ENCODE assay signal across 8 cellular contexts in genomic region chr13:41061075-41061913, GRCh38. TPM values are rescaled to one million over a fixed set of nuclear protein-coding genes. Genes with fewer than 3 reads are reported as not detected.
DNase-seq lines count a peak whose midpoint lies in the region; ATAC-seq and TF ChIP-seq lines count a peak whose summit lies in the region.

WBP4 (plus strand) TSS chr13:41061509; CDS start chr13:41061674, 165 bp downstream.

- peaks cover 0 to 4% (median 1%) of the 10 kb centered on the region in 4 donors for H3K36me3 ChIP-seq in liver (ENCODE audit: control insufficient read depth in 4 of 4, insufficient read depth in 3 of 4, low read depth in 1 of 4, low read length in 3 of 4)

- H3K4me1 Mint-ChIP-seq in CD14-positive monocyte: peaks cover 35% of the 10 kb centered on the region
- H3K4me1 Mint-ChIP-seq in dendritic cell treated with granulocyte-macrophage colony-stimulating factor and Interleukin-4, amounts not matched to agents 40 ng/mL and 50 ng/mL, for 4 days (ENCODE audit: low read depth): peaks cover 40% of the 10 kb centered on the region

- peaks cover 0 to 2% (median 0%) of the 10 kb centered on the region in 7 donors for H3K9me3 Mint-ChIP-seq in CD14-positive monocyte
- no peaks in the 10 kb centered on the region for H3K9me3 Mint-ChIP-seq in dendritic cell treated with granulocyte-macrophage colony-stimulating factor and Interleukin-4, amounts not matched to agents 40 ng/mL and 50 ng/mL, for 4 days

- peaks cover 5 to 48% (median 35%) of the 10 kb centered on the region in 4 donors for H3K4me1 ChIP-seq in liver (ENCODE audit: control insufficient read depth in 4 of 4, insufficient read depth in 4 of 4, low read length in 3 of 4)

- no peaks in the 10 kb centered on the region for H3K27me3 ChIP-seq in liver (ENCODE audit: control insufficient read depth in 4 of 4, insufficient read depth in 4 of 4, low read length in 3 of 4)

- no peaks in the 10 kb centered on the region for H3K9me3 ChIP-seq in liver (ENCODE audit: control insufficient read depth in 4 of 4, low read length in 3 of 4)

- H3K27ac ChIP-seq in liver (ENCODE audit: low read depth in 1 of 2, low read length in 2 of 2): peak within 1 kb of the TSS; percentile 86 to 99

- peak within 1 kb of the TSS; percentile 98 to 100 for H3K4me3 Mint-ChIP-seq in CD14-positive monocyte
- peak within 1 kb of the TSS; percentile 99 for H3K4me3 Mint-ChIP-seq in dendritic cell treated with granulocyte-macrophage colony-stimulating factor and Interleukin-4, amounts not matched to agents 40 ng/mL and 50 ng/mL, for 4 days

- H3K9ac ChIP-seq in liver (ENCODE audit: low read depth in 1 of 2, low read length in 2 of 2): peak within 1 kb of the TSS; percentile 90 to 94

- ATAC-seq in GM19328 (IDR thresholded peaks at IDR 0.05; ENCODE audit: unreplicated experiment) (peak; percentile 72), HG03469 (IDR thresholded peaks at IDR 0.05; ENCODE audit: unreplicated experiment) (peak; percentile 55)

- H3K36me3 Mint-ChIP-seq in CD14-positive monocyte: peaks cover 26 to 37% of the 10 kb centered on the region in 2 donors
- peaks cover 50% of the 10 kb centered on the region for H3K36me3 Mint-ChIP-seq in dendritic cell treated with granulocyte-macrophage colony-stimulating factor and Interleukin-4, amounts not matched to agents 40 ng/mL and 50 ng/mL, for 4 days (ENCODE audit: low read depth)

- peak within 1 kb of the TSS; percentile 81 to 97 (median 87) for H3K4me3 ChIP-seq in liver (ENCODE audit: low read depth in 1 of 3, low read length in 3 of 3)

- peak; percentile 93 for DNase-seq in CD14-positive monocyte (ENCODE audit: low spot score)
- peak; percentile 98 for DNase-seq in NCI-H526 treated with DMSO at 0.1 percent for 48 hours (lab: John Stamatoyannopoulos, UW)
- DNase-seq in activated CD4-positive, alpha-beta T cell treated with anti-CD3 and anti-CD28 coated beads, Interleukin-2, amount 50 U/mL, for 24 hours (ENCODE audit: low read depth in 1 of 2, low spot score in 1 of 2): peak; percentile 85 to 86
- DNase-seq in stimulated activated CD4-positive, alpha-beta T cell treated with anti-CD3 and anti-CD28 coated beads, Interleukin-4, amount 100 ng/mL, for 1 hour: peak; percentile 89

- TF ChIP-seq RAD21 in liver (IDR thresholded peaks at IDR 0.05): peak in 1 of 2 donors; percentile 1

- H3K27ac Mint-ChIP-seq in CD14-positive monocyte: peak within 1 kb of the TSS; percentile 98 to 100 (median 100)
- peak within 1 kb of the TSS; percentile 100 for H3K27ac Mint-ChIP-seq in dendritic cell treated with granulocyte-macrophage colony-stimulating factor and Interleukin-4, amounts not matched to agents 40 ng/mL and 50 ng/mL, for 4 days

- H3K27me3 Mint-ChIP-seq in CD14-positive monocyte (ENCODE audit: low read depth in 3 of 3): peaks cover 0 to 3% (median 3%) of the 10 kb centered on the region in 3 donors
- no peaks in the 10 kb centered on the region for H3K27me3 Mint-ChIP-seq in dendritic cell treated with granulocyte-macrophage colony-stimulating factor and Interleukin-4, amounts not matched to agents 40 ng/mL and 50 ng/mL, for 4 days

- TF ChIP-seq CTCF in CD14-positive monocyte (IDR thresholded peaks at IDR 0.05) (no peak), liver (IDR thresholded peaks at IDR 0.05; ENCODE audit: low read depth, low read length, missing input control) (peak; percentile 5)

- intact Hi-C loops in CD14-positive monocyte (cut with micrococcal nuclease): loop anchor here (2.0 to 10.0 kb wide), 5 partner anchors 42 to 276 kb away; partner anchors contain the start of genes ELF1 (in 1 of the 2), KBTBD6 (in 1 of the 2) and SLC25A15 (in 1 of the 2)
- intact Hi-C loops in dendritic cell treated with granulocyte-macrophage colony-stimulating factor and Interleukin-4, amounts not matched to agents 40 ng/mL and 50 ng/mL, for 4 days (cut with micrococcal nuclease): loop anchor here (2.0 to 5.0 kb wide), 5 partner anchors 42 to 981 kb away; partner anchors contain the start of genes ELF1 and MRPS31

- under 1% methylated on average over 71 of the region's 71 CpGs for WGBS in liver

TF ChIP-seq in liver, 16 proteins besides CTCF, POLR2A, EP300 and RAD21:
- peak; percentile 37 for TF ChIP-seq ATF3 (IDR thresholded peaks at IDR 0.05)
- peak in 1 of 2 donors; percentile 40 for TF ChIP-seq GABPA (IDR thresholded peaks at IDR 0.05 in 1 of 2, conservative IDR thresholded peaks at IDR 0.05 in 1 of 2)
- TF ChIP-seq MAX (IDR thresholded peaks at IDR 0.05): peak; percentile 71
- TF ChIP-seq HNF4A (conservative IDR thresholded peaks at IDR 0.05): peak; percentile 47 to 50
- TF ChIP-seq JUND (IDR thresholded peaks at IDR 0.05): peak; percentile 34 to 47
- TF ChIP-seq SP1 (IDR thresholded peaks at IDR 0.05): peak; percentile 72
- peak; percentile 22 for TF ChIP-seq TAF1 (conservative IDR thresholded peaks at IDR 0.05)
- TF ChIP-seq EGR1 (IDR thresholded peaks at IDR 0.05; ENCODE audit: low read depth in 2 of 2): peak; percentile 8 to 16
- peak; percentile 48 to 71 for TF ChIP-seq RXRA (IDR thresholded peaks at IDR 0.05)
- TF ChIP-seq FOXA2 (IDR thresholded peaks at IDR 0.05): no peak
- TF ChIP-seq YY1 (IDR thresholded peaks at IDR 0.05): peak; percentile 76
- no peak for TF ChIP-seq HNF4G (IDR thresholded peaks at IDR 0.05)
- TF ChIP-seq NR2F2 (IDR thresholded peaks at IDR 0.05): peak; percentile 87
- peak; percentile 96 for TF ChIP-seq ZBTB33 (IDR thresholded peaks at IDR 0.05)
- peak; percentile 12 for TF ChIP-seq FOXA1 (IDR thresholded peaks at IDR 0.05)
- peak; percentile 36 for TF ChIP-seq REST (IDR thresholded peaks at IDR 0.05)
TF ChIP-seq in liver: peak in this region for 14.

RNA-seq across cellular contexts. Expression of gene WBP4, which starts in this region (rescaled TPM):
- polyA plus RNA-seq in CD14-positive monocyte (1 to 10 TPM; 2.8 to 3.8 TPM), liver (1 to 10 TPM; 3.9 to 6.0 TPM)
- total RNA-seq in liver: 1 to 10 TPM; 4.9 to 6.8 TPM

Comparison
In these comparisons a context has a peak if more than half of its experiments do, and no peak if none do; other contexts are left out.
1. Peak in every context shown above with its lines: DNase-seq, ATAC-seq, H3K4me3 ChIP-seq and H3K27ac ChIP-seq.